Comparison of ENCODE assay signal across 8 cellular contexts in the genomic region with DNA sequence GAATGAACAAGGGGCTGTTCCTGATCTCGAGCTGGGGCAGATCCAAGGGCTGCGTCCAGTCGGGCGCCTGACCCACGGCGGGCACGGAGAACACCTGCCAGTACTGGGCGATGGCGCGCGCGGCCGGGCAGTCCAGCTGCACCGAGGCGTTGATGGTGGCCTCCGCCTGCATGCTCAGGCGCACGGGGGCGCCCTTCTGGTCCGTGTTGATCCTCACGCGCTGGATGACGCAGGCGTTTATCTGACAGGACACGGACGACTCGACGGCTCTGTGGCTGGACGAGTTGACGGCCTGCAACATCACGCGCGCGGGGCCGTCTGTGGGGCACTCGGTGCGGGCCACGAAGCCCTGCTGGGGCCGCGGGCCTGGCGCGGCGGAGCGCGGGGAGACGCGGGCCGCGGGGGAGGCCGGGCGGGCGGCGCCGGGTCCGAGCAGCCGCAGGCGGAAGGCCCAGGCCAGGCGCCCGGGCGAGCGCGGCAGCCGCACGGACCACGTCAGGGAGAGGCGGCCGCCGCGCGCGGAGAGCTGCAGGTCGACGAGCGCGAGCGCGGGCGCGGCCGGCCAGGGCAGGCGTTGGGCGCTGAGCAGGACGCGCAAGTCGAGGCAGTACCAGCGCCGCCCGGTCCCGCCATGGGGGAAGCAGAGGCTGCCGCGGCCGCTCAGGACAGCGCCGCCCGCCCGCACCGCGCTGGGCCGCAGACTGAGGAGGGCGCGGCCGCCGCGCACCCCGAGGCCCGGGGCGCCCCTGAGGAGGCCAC. TPM values are rescaled to one million over a fixed set of nuclear protein-coding genes. Genes with fewer than 3 reads are reported as not detected.
DNase-seq lines count a peak whose midpoint lies in the region; ATAC-seq and TF ChIP-seq lines count a peak whose summit lies in the region.

No MANE protein-coding gene starts in this region.

- H3K36me3 ChIP-seq in H7 (replicated peaks; ENCODE audit: control insufficient read depth, insufficient read depth, low read length) (no peaks in the 10 kb centered on the region), left ventricle myocardium inferior (no peaks in the 10 kb centered on the region)

- DNase-seq in H7 = peak; percentile 90
- peak; percentile 57 for DNase-seq in activated naive CD8-positive, alpha-beta T cell treated with anti-CD3 and anti-CD28 coated beads, Interleukin-2, amount 50 U/mL, for 24 hours
- peak; percentile 72 for DNase-seq in left ventricle myocardium inferior
- DNase-seq in sciatic nerve (ENCODE audit: low spot score) = peak; percentile 77
- DNase-seq in DMS114 treated with DMSO at 0.1 percent for 48 hours (lab: John Stamatoyannopoulos, UW; ENCODE audit: unreplicated experiment) = no peak
- DNase-seq in NCI-H2081 treated with DMSO at 0.1 percent for 48 hours (lab: John Stamatoyannopoulos, UW) = no peak
- DNase-seq in D341Med (ENCODE audit: low spot score) = no peak
- DNase-seq in T1000 (lab: John Stamatoyannopoulos, UW) = no peak

- H3K27ac Mint-ChIP-seq in activated naive CD8-positive, alpha-beta T cell treated with anti-CD3 and anti-CD28 coated beads, Interleukin-2, amount 50 U/mL, for 24 hours = no peak overlapping the region

- H3K4me3 Mint-ChIP-seq in activated naive CD8-positive, alpha-beta T cell treated with anti-CD3 and anti-CD28 coated beads, Interleukin-2, amount 50 U/mL, for 24 hours = no peak overlapping the region

- H3K4me3 ChIP-seq in H7 (ENCODE audit: insufficient read depth, low read depth, low read length) (peak overlapping the region; percentile 3; the same call in 1 of the 2 replicates), left ventricle myocardium inferior (peak overlapping the region; percentile 51)

- peaks cover 13% of the 10 kb centered on the region for H3K9me3 Mint-ChIP-seq in activated naive CD8-positive, alpha-beta T cell treated with anti-CD3 and anti-CD28 coated beads, Interleukin-2, amount 50 U/mL, for 24 hours

- no peak overlapping the region for H3K27ac ChIP-seq in left ventricle myocardium inferior (replicated peaks)

- peaks cover 7% of the 10 kb centered on the region; the same call in 1 of the 2 replicates for H3K27me3 ChIP-seq in H7 (ENCODE audit: control insufficient read depth, insufficient read depth, low read length)
- H3K27me3 ChIP-seq in left ventricle myocardium inferior (ENCODE audit: low read depth) = no peaks in the 10 kb centered on the region

- intact Hi-C loops in left ventricle myocardium inferior (cut with micrococcal nuclease) (no loop called here), sciatic nerve (cut with DNase I) (no loop called here)

- H3K27me3 Mint-ChIP-seq in activated naive CD8-positive, alpha-beta T cell treated with anti-CD3 and anti-CD28 coated beads, Interleukin-2, amount 50 U/mL, for 24 hours = peaks cover 64% of the 10 kb centered on the region

- peaks cover 19% of the 10 kb centered on the region for H3K4me1 ChIP-seq in left ventricle myocardium inferior

- peak; percentile 46 for TF ChIP-seq CTCF in left ventricle myocardium inferior (IDR thresholded peaks at IDR 0.05; ENCODE audit: borderline replicate concordance)

- no peaks in the 10 kb centered on the region for H3K36me3 Mint-ChIP-seq in activated naive CD8-positive, alpha-beta T cell treated with anti-CD3 and anti-CD28 coated beads, Interleukin-2, amount 50 U/mL, for 24 hours (ENCODE audit: low read depth)

- H3K4me1 Mint-ChIP-seq in activated naive CD8-positive, alpha-beta T cell treated with anti-CD3 and anti-CD28 coated beads, Interleukin-2, amount 50 U/mL, for 24 hours = peaks cover 6% of the 10 kb centered on the region

- peak; percentile 33 for ATAC-seq in activated naive CD8-positive, alpha-beta T cell treated with anti-CD3 and anti-CD28 coated beads, Interleukin-2, amount 50 U/mL, for 24 hours
- ATAC-seq in sciatic nerve = peak; percentile 77

- no peaks in the 10 kb centered on the region for H3K9me3 ChIP-seq in left ventricle myocardium inferior (replicated peaks)

RNA-seq across cellular contexts. Expression of a gene that starts 0.5 kb away (rescaled TPM):
- 0.07 TPM in 1 of 2 replicates, not detected in the other for total RNA-seq in H7 (2014; rRNA removed; shearing (Covaris generic))
- 0.08 TPM for total RNA-seq in left ventricle myocardium inferior
- total RNA-seq in sciatic nerve = 0.18 TPM

RNA-seq across cellular contexts. Expression of a gene that starts 5.2 kb away (rescaled TPM):
- total RNA-seq in H7 (2014; rRNA removed; shearing (Covaris generic)) = 21.8 and 24.0 TPM in 2 replicates
- total RNA-seq in left ventricle myocardium inferior (25.4 TPM), sciatic nerve (25.7 TPM)

RNA-seq across cellular contexts. Expression of a gene that starts 12.5 kb away (rescaled TPM):
- 24.5 and 29.3 TPM in 2 replicates for total RNA-seq in H7 (2014; rRNA removed; shearing (Covaris generic))
- total RNA-seq in left ventricle myocardium inferior (6.4 TPM), sciatic nerve (6.8 TPM)

RNA-seq across cellular contexts. Expression of a gene that starts 34.0 kb away (rescaled TPM):
- 38.8 and 42.9 TPM in 2 replicates for total RNA-seq in H7 (2014; rRNA removed; shearing (Covaris generic))
- total RNA-seq in left ventricle myocardium inferior = 0.25 TPM
- 0.49 TPM for total RNA-seq in sciatic nerve

Comparison
In these comparisons a context has a peak if more than half of its experiments do, and no peak if none do; other contexts are left out.
1. DNase-seq: peak in H7 (single experiment), activated naive CD8-positive, alpha-beta T cell treated with anti-CD3 and anti-CD28 coated beads, Interleukin-2, amount 50 U/mL, for 24 hours (single experiment), left ventricle myocardium inferior (single experiment) and sciatic nerve (single experiment); none in DMS114 treated with DMSO at 0.1 percent for 48 hours (single experiment), NCI-H2081 treated with DMSO at 0.1 percent for 48 hours (single experiment), D341Med (single experiment) and T1000 (single experiment).